Comparison of ENCODE assay signal across 10 cellular contexts in the genomic region with DNA sequence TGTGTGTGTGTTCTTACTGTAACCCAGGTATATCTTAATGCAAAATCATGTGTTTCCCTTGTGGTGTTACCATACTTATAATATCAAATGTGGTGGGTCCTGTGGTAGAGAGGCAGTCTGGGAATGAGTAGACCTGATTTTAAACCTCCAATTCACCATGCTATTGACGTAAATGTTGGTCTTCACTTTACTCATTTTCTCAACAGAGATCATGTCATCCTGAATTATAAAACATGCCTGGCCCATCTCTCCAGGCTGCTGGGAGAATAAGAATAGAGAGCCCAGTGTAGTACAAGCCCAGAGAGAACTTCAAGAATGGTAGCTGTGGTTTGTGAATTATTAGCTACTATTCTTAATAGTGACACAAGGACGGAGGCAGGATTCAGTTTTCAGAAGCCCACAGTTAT.
A peak's percentile ranks its signal among the peaks of the same experiment; 100 is the strongest.
DNase-seq lines count a peak whose midpoint lies in the region; ATAC-seq, FAIRE-seq and TF ChIP-seq lines count a peak whose summit lies in the region.
"Had no signal": no experiment of that assay in that cellular context is flagged by ENCODE, and none has a peak within 500 bp of the region (broad histone marks: within the 10 kb centered on the region; RNA-seq: fewer than 3 reads in every experiment).

No MANE protein-coding gene starts in this region.

- ATAC-seq in GM19452 (IDR thresholded peaks at IDR 0.05; ENCODE audit: unreplicated experiment) (peak; percentile 79), HG03097 (IDR thresholded peaks at IDR 0.05; ENCODE audit: low FRiP score, unreplicated experiment) (peak; percentile 67)

- FAIRE-seq in GM12891 (lab: Jason Lieb, UNC) = peak; percentile 45
- FAIRE-seq: frontal cortex had no signal

- no peak for TF ChIP-seq POLR2A in GM12891 (IDR thresholded peaks at IDR 0.05; ENCODE audit: low read depth, low read length)

- DNase-seq in GM12891 (ENCODE audit: insufficient read length, low spot score) (no peak), epidermal melanocyte (ENCODE audit: insufficient read length, low spot score) (no peak), DMS153 treated with DMSO at 0.1 percent for 48 hours (lab: John Stamatoyannopoulos, UW; ENCODE audit: unreplicated experiment) (no peak), HUDEP-2 (lab: John Stamatoyannopoulos, UW; ENCODE audit: unreplicated experiment in 76 of 76) (no peak)
- peak; percentile 8 for DNase-seq in central memory CD4-positive, alpha-beta T cell
- DNase-seq in stimulated activated CD4-positive, alpha-beta T cell treated with anti-CD3 and anti-CD28 coated beads, Interleukin-4, amount 100 ng/mL, for 4 hours = no peak
- DNase-seq: NCI-H1930 had no signal

TF ChIP-seq in GM12891, 5 proteins besides CTCF, POLR2A, EP300 and RAD21:
- TF ChIP-seq PAX5 (IDR thresholded peaks at IDR 0.05; ENCODE audit: insufficient read depth, low read length, severe bottlenecking) (no peak), POU2F2 (IDR thresholded peaks at IDR 0.05; ENCODE audit: low read depth, low read length) (no peak), SPI1 (IDR thresholded peaks at IDR 0.05; ENCODE audit: low read depth, low read length) (no peak), TAF1 (IDR thresholded peaks at IDR 0.05; ENCODE audit: low read depth, low read length) (no peak), POLR2AphosphoS5 (IDR thresholded peaks at IDR 0.05; ENCODE audit: low read depth, low read length) (no peak; the same call in 1 of the 2 replicates)
